Comparison of ENCODE assay signal across 29 cellular contexts in the genomic region with DNA sequence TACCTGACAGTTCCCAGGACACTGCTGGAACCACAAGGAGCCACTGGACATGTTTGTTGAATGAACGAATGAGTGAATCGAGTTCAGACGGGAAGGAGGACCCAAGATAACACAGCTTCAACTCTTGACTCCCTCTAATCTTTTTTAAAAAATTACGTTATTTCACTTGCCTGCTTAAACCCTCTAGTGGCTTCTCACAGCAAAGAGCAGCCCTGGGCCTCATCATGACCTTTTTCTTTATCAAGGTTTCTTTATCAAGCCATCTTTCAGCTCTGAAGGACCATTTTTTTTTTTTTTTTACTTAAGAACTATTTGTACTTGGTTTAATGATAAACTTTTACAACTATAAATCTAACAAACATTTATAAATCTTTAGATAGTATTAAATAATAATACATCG.
"Had no signal": no experiment of that assay in that cellular context is flagged by ENCODE, and none has a peak within 500 bp of the region (broad histone marks: within the 10 kb centered on the region; RNA-seq: fewer than 3 reads in every experiment).

No MANE protein-coding gene starts in this region.

- H3K27me3 Mint-ChIP-seq: naive B cell had no signal

- H3K27ac Mint-ChIP-seq: mesothelial cell of epicardium had no signal

- ATAC-seq: esophagus mucosa, gastroesophageal sphincter, heart left ventricle, left colon, left lobe of liver, left ventricle myocardium superior, lower lobe of right lung, mucosa of descending colon had no signal

- H3K4me1 Mint-ChIP-seq: mesothelial cell of epicardium had no signal

- FAIRE-seq: colon, endometrium, kidney had no signal

- H3K4me3 Mint-ChIP-seq: immature natural killer cell, mesothelial cell of epicardium, naive B cell had no signal

- DNase-seq: dermis blood vessel endothelial cell; dorsolateral prefrontal cortex; effector CD4-positive, alpha-beta T cell; effector memory CD4-positive, alpha-beta T cell; erythroblast; esophagus squamous epithelium; foreskin fibroblast; foreskin melanocyte; heart left ventricle; hypothalamus; immature natural killer cell; islet precursor cell; kidney; kidney glomerular epithelial cell; left colon; left ventricle myocardium superior; lower lobe of right lung; mesenchymal stem cell; mucosa of descending colon; naive B cell had no signal

- H3K27ac ChIP-seq: coronary artery, dorsolateral prefrontal cortex, epithelial cell of prostate, esophagus squamous epithelium, gastroesophageal sphincter, heart left ventricle, hepatocyte, lower lobe of right lung had no signal
